Comparison of ENCODE assay signal across 12 cellular contexts in genomic region chr7:79876769-79877362, GRCh38.
A peak's percentile ranks its signal among the peaks of the same experiment; 100 is the strongest.
DNase-seq lines count a peak whose midpoint lies in the region; ATAC-seq and TF ChIP-seq lines count a peak whose summit lies in the region.
"Had no signal": no experiment of that assay in that cellular context is flagged by ENCODE, and none has a peak within 500 bp of the region (broad histone marks: within the 10 kb centered on the region; RNA-seq: fewer than 3 reads in every experiment).

No MANE protein-coding gene starts in this region.

- H3K4me2 ChIP-seq in GM23248 (ENCODE audit: unreplicated experiment) (no peak overlapping the region), fibroblast of lung (ENCODE audit: extremely low read depth, insufficient read depth, low read length) (peak overlapping the region; percentile 27)

- no peaks in the 10 kb centered on the region for H3K9me3 ChIP-seq in GM23248 (ENCODE audit: low read depth)
- H3K9me3 ChIP-seq in fibroblast of lung (ENCODE audit: control insufficient read depth, insufficient read depth, low read depth, low read length): no peaks in the 10 kb centered on the region
- H3K9me3 ChIP-seq: BE2C had no signal

- H3K27ac ChIP-seq in GM23248 (no peak overlapping the region), RWPE1 (no peak overlapping the region), fibroblast of lung (ENCODE audit: insufficient read depth, low read length) (no peak overlapping the region), coronary artery (no peak overlapping the region)

- no peak overlapping the region for H3K9ac ChIP-seq in GM23248
- H3K9ac ChIP-seq in fibroblast of lung (ENCODE audit: insufficient read depth, low read length): no peak overlapping the region

- no peaks in the 10 kb centered on the region for H3K9me2 ChIP-seq in GM23248 (ENCODE audit: insufficient read depth)

- H3K79me2 ChIP-seq in GM23248 (ENCODE audit: insufficient read depth): no peaks in the 10 kb centered on the region
- H3K79me2 ChIP-seq in fibroblast of lung (ENCODE audit: control insufficient read depth, insufficient read depth, low read length): no peaks in the 10 kb centered on the region

- no peaks in the 10 kb centered on the region for H4K20me1 ChIP-seq in GM23248 (ENCODE audit: insufficient read depth)
- no peaks in the 10 kb centered on the region for H4K20me1 ChIP-seq in fibroblast of lung (ENCODE audit: control insufficient read depth, extremely low read depth, insufficient read depth, low read length)

- ATAC-seq in HG03025 (IDR thresholded peaks at IDR 0.05; ENCODE audit: low FRiP score, unreplicated experiment) (no peak), GM18505 (IDR thresholded peaks at IDR 0.05; ENCODE audit: unreplicated experiment) (no peak), Right ventricle myocardium inferior (no peak)
- ATAC-seq: stimulated activated memory B cell treated with anti-CD40 and anti-IgM and Interleukin-4, amounts not matched to agents 10 μg/mL and 1 μg/mL and 100 μg/mL, for 72 hours had no signal

- no peak for TF ChIP-seq POLR2A in GM18505 (IDR thresholded peaks at IDR 0.05; ENCODE audit: borderline replicate concordance, extremely low read depth, insufficient read depth, insufficient read length)

- CTCF ChIA-PET in RWPE1 (lab: Yijun Ruan, JAX): interaction anchor here (1.8 kb wide), 1 partner anchor 28 kb away, joined by 3 read pairs; no protein-coding TSS in a partner anchor

- WGBS in GM23248 (ENCODE audit: low coverage in 1 of 2, low lambda C conversion rate in 2 of 2, missing lambda C conversion rate in 2 of 2), 2 experiments: 86 to 92% methylated on average over 7 of the region's 7 CpGs

- DNase-seq in A172 (ENCODE audit: low spot score): peak; percentile 88
- peak; percentile 35 for DNase-seq in GM23248
- DNase-seq in RWPE1 (ENCODE audit: low spot score): peak; percentile 9
- DNase-seq in fibroblast of lung (ENCODE audit: low read depth in 2 of 2): peak; percentile 91 to 99
- DNase-seq in Right ventricle myocardium inferior (ENCODE audit: missing footprints): no peak
- DNase-seq in coronary artery (ENCODE audit: low spot score): no peak
- DNase-seq: BE2C, naive B cell, T-helper 9 cell had no signal

- no peak overlapping the region for H3K4me3 ChIP-seq in GM23248
- H3K4me3 ChIP-seq in fibroblast of lung (replicated peaks in 1 of 4; ENCODE audit: control extremely low read depth in 1 of 4, insufficient read depth in 1 of 4, low read depth in 3 of 4, low read length in 4 of 4): no peak overlapping the region
- H3K4me3 ChIP-seq in coronary artery: no peak overlapping the region

- H3F3A ChIP-seq in GM23248 (ENCODE audit: insufficient read depth): 0 out of 2 replicates have a peak, but pooled peaks cover 3% of the 10 kb centered on the region

- POLR2A ChIA-PET in RWPE1 (lab: Yijun Ruan, JAX; ENCODE audit: low non-redundant PET): no interaction called here

- in situ Hi-C loops in GM23248 (cut with MboI): no loop called here

- TF ChIP-seq CTCF in RWPE1 (conservative IDR thresholded peaks at IDR 0.05; ENCODE audit: low read depth) (no peak), fibroblast of lung (conservative IDR thresholded peaks at IDR 0.05 in 1 of 2, IDR thresholded peaks at IDR 0.05 in 1 of 2; ENCODE audit: low read depth in 1 of 2, low read length in 2 of 2) (no peak), coronary artery (IDR thresholded peaks at IDR 0.05) (no peak)

- H3K4me1 ChIP-seq in GM23248 (ENCODE audit: insufficient read depth): peaks cover 6% of the 10 kb centered on the region
- H3K4me1 ChIP-seq in fibroblast of lung (ENCODE audit: control insufficient read depth, extremely low read depth, insufficient read depth, low read length): peaks cover 9% of the 10 kb centered on the region

- H3K27me3 ChIP-seq in GM23248 (replicated peaks; ENCODE audit: insufficient read depth) (no peaks in the 10 kb centered on the region), fibroblast of lung (ENCODE audit: control insufficient read depth, insufficient read depth, low read length) (no peaks in the 10 kb centered on the region)
- H3K27me3 ChIP-seq: BE2C had no signal

- intact Hi-C loops in Right ventricle myocardium inferior (cut with DNase I): no loop called here

- H2AFZ ChIP-seq in GM23248: no peak overlapping the region
- H2AFZ ChIP-seq in fibroblast of lung (ENCODE audit: low read length): no peak overlapping the region

- H3K36me3 ChIP-seq in GM23248 (ENCODE audit: low read depth): no peaks in the 10 kb centered on the region
- no peaks in the 10 kb centered on the region for H3K36me3 ChIP-seq in fibroblast of lung (ENCODE audit: control insufficient read depth, insufficient read depth, low read length)
- H3K36me3 ChIP-seq: BE2C had no signal

Comparison
In these comparisons a context has a peak if more than half of its experiments do, and no peak if none do; other contexts are left out.
1. DNase-seq: peak in A172 (single experiment), GM23248 (single experiment), RWPE1 (single experiment) and fibroblast of lung (2 of 2); none in Right ventricle myocardium inferior (single experiment) and coronary artery (single experiment).